ENCODE assay signal across 15 cellular contexts in the genomic region with DNA sequence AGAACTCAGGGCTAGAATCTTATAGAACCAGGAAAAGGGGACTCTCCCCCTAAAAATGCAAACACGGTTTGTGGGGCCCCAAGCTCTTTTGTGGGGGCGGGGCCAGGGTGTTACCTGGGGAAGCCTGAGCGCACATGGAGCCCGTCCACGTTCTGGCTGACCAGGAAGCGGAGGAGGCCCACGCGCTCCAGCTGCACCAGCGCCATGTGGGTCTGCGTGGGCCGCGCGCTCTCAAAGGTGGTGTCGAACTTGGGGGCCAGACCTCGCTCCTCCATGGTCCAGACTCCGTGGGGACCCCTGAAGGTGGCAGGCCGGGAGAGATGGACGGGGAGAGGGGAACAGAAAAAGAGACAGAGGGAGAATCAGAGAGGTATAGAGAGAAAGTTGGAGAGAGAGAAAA. TPM values are rescaled to one million over a fixed set of nuclear protein-coding genes. Genes with fewer than 3 reads are reported as not detected.
DNase-seq lines count a peak whose midpoint lies in the region; TF ChIP-seq lines count a peak whose summit lies in the region.
"Had no signal": no experiment of that assay in that cellular context is flagged by ENCODE, and none has a peak within 500 bp of the region (broad histone marks: within the 10 kb centered on the region; RNA-seq: fewer than 3 reads in every experiment).

No MANE protein-coding gene starts in this region.

- H3K27ac Mint-ChIP-seq in activated CD4-positive, alpha-beta T cell treated with anti-CD3 and anti-CD28 coated beads, Interleukin-2, amount 10 ng/mL, durations not matched to agents 24 days and 14 days = peak overlapping the region; percentile 44
- H3K27ac Mint-ChIP-seq in endothelial cell (ENCODE audit: unreplicated experiment) (peak overlapping the region; percentile 54), neural crest cell (ENCODE audit: unreplicated experiment) (no peak overlapping the region)
- H3K27ac Mint-ChIP-seq: B cell had no signal

- POLR2A ChIA-PET in RWPE1 (lab: Yijun Ruan, JAX; ENCODE audit: low non-redundant PET) = no interaction called here

- H3K4me1 Mint-ChIP-seq in activated CD4-positive, alpha-beta T cell treated with anti-CD3 and anti-CD28 coated beads, Interleukin-2, amount 10 ng/mL, durations not matched to agents 24 days and 14 days = peaks cover 23% of the 10 kb centered on the region
- peaks cover 3% of the 10 kb centered on the region for H3K4me1 Mint-ChIP-seq in endothelial cell (ENCODE audit: unreplicated experiment)
- H3K4me1 Mint-ChIP-seq in neural crest cell = peaks cover 17% of the 10 kb centered on the region

- H3K4me3 Mint-ChIP-seq in activated CD4-positive, alpha-beta T cell treated with anti-CD3 and anti-CD28 coated beads, Interleukin-2, amount 10 ng/mL, durations not matched to agents 24 days and 14 days = peak overlapping the region; percentile 31
- peak overlapping the region; percentile 31 for H3K4me3 Mint-ChIP-seq in endothelial cell (ENCODE audit: unreplicated experiment)
- H3K4me3 Mint-ChIP-seq in neural crest cell = peak overlapping the region; percentile 76

- H3K27ac ChIP-seq in RWPE1 = 0 out of 2 replicates have a peak overlapping the region, but pooled peaks have one; percentile 5

- DNase-seq in activated CD4-positive, alpha-beta T cell treated with anti-CD3 and anti-CD28 coated beads, Interleukin-2, amount 10 ng/mL, durations not matched to agents 24 days and 14 days = no peak
- DNase-seq in activated CD4-positive, alpha-beta T cell treated with anti-CD3 and anti-CD28 coated beads, Interleukin-2, amount 50 U/mL, for 48 hours = no peak
- no peak for DNase-seq in RWPE1 (ENCODE audit: low spot score)
- no peak for DNase-seq in endothelial cell (ENCODE audit: low spot score)
- DNase-seq in neural crest cell (ENCODE audit: low read depth, low spot score) = no peak
- DNase-seq in mesenteric fat pad (ENCODE audit: low spot score) = no peak
- DNase-seq in cortex of kidney (lab: John Stamatoyannopoulos, UW) = no peak
- DNase-seq: GF-D8, KG1, NCI-H1694 treated with DMSO at 0.1 percent for 48 hours had no signal

- H3K27me3 Mint-ChIP-seq in activated CD4-positive, alpha-beta T cell treated with anti-CD3 and anti-CD28 coated beads, Interleukin-2, amount 10 ng/mL, durations not matched to agents 24 days and 14 days = no peaks in the 10 kb centered on the region
- H3K27me3 Mint-ChIP-seq in endothelial cell (ENCODE audit: unreplicated experiment) (peaks cover 3% of the 10 kb centered on the region), neural crest cell (ENCODE audit: low read depth) (peaks cover 4% of the 10 kb centered on the region)
- H3K27me3 Mint-ChIP-seq: B cell had no signal

- H3K9me3 Mint-ChIP-seq in activated CD4-positive, alpha-beta T cell treated with anti-CD3 and anti-CD28 coated beads, Interleukin-2, amount 10 ng/mL, durations not matched to agents 24 days and 14 days = no peaks in the 10 kb centered on the region
- H3K9me3 Mint-ChIP-seq in endothelial cell (ENCODE audit: unreplicated experiment) (no peaks in the 10 kb centered on the region), neural crest cell (no peaks in the 10 kb centered on the region)

- TF ChIP-seq CTCF in RWPE1 (conservative IDR thresholded peaks at IDR 0.05; ENCODE audit: low read depth) (no peak), endothelial cell (IDR thresholded peaks at IDR 0.05; ENCODE audit: unreplicated experiment) (no peak), neural crest cell (conservative IDR thresholded peaks at IDR 0.05) (no peak)

- CTCF ChIA-PET in RWPE1 (lab: Yijun Ruan, JAX) = interaction anchor here (0.6 kb wide), 1 partner anchor 20 kb away, joined by 3 read pairs; no protein-coding TSS in a partner anchor

- H3K36me3 Mint-ChIP-seq in activated CD4-positive, alpha-beta T cell treated with anti-CD3 and anti-CD28 coated beads, Interleukin-2, amount 10 ng/mL, durations not matched to agents 24 days and 14 days (ENCODE audit: low read depth) = peaks cover 22% of the 10 kb centered on the region
- H3K36me3 Mint-ChIP-seq in endothelial cell (ENCODE audit: low read depth, unreplicated experiment) = peaks cover 3% of the 10 kb centered on the region
- no peaks in the 10 kb centered on the region for H3K36me3 Mint-ChIP-seq in neural crest cell (ENCODE audit: low read depth)

- intact Hi-C loops in activated CD4-positive, alpha-beta T cell treated with anti-CD3 and anti-CD28 coated beads, Interleukin-2, amount 10 ng/mL, durations not matched to agents 24 days and 14 days (cut with micrococcal nuclease) = no loop called here

RNA-seq across cellular contexts. Expression of gene SIRT6, which starts 3.4 kb away (rescaled TPM):
- 39.8 and 48.0 TPM in 2 replicates for total RNA-seq in activated CD4-positive, alpha-beta T cell treated with anti-CD3 and anti-CD28 coated beads, Interleukin-2, amount 10 ng/mL, durations not matched to agents 24 days and 14 days
- total RNA-seq in endothelial cell (ENCODE audit: unreplicated experiment) = 24.6 TPM
- 33.9 and 34.8 TPM in 2 replicates for total RNA-seq in neural crest cell
- 20.7 TPM for total RNA-seq in mesenteric fat pad

RNA-seq across cellular contexts. Expression of gene ANKRD24, which starts 3.5 kb away (rescaled TPM):
- total RNA-seq in activated CD4-positive, alpha-beta T cell treated with anti-CD3 and anti-CD28 coated beads, Interleukin-2, amount 10 ng/mL, durations not matched to agents 24 days and 14 days = 0.50 and 0.72 TPM in 2 replicates
- total RNA-seq in endothelial cell (ENCODE audit: unreplicated experiment) (0.82 TPM), neural crest cell (0.19 and 0.27 TPM in 2 replicates), mesenteric fat pad (1.4 TPM)

RNA-seq across cellular contexts. Expression of gene CREB3L3, which starts 25.6 kb away (rescaled TPM):
- 0.12 TPM in 1 of 2 replicates, not detected in the other for total RNA-seq in activated CD4-positive, alpha-beta T cell treated with anti-CD3 and anti-CD28 coated beads, Interleukin-2, amount 10 ng/mL, durations not matched to agents 24 days and 14 days
- total RNA-seq in endothelial cell (ENCODE audit: unreplicated experiment) (not detected), neural crest cell (not detected in 2 replicates), mesenteric fat pad (1.00 TPM)
- total RNA-seq: A172, B cell, NCI-H460 had no signal

RNA-seq across cellular contexts. Expression of gene EBI3, which starts 50.3 kb away (rescaled TPM):
- 44.0 and 45.0 TPM in 2 replicates for total RNA-seq in activated CD4-positive, alpha-beta T cell treated with anti-CD3 and anti-CD28 coated beads, Interleukin-2, amount 10 ng/mL, durations not matched to agents 24 days and 14 days
- 9.7 TPM for total RNA-seq in endothelial cell (ENCODE audit: unreplicated experiment)
- total RNA-seq in neural crest cell = not detected in 2 replicates
- total RNA-seq in mesenteric fat pad = 5.8 TPM
- total RNA-seq: HepG2, OCI-LY7 had no signal

RNA-seq across cellular contexts. Expression of gene MAP2K2, which starts 55.1 kb away (rescaled TPM):
- 125 and 135 TPM in 2 replicates for total RNA-seq in activated CD4-positive, alpha-beta T cell treated with anti-CD3 and anti-CD28 coated beads, Interleukin-2, amount 10 ng/mL, durations not matched to agents 24 days and 14 days
- 153 TPM for total RNA-seq in endothelial cell (ENCODE audit: unreplicated experiment)
- 171 and 178 TPM in 2 replicates for total RNA-seq in neural crest cell
- total RNA-seq in mesenteric fat pad = 110 TPM
